In genomic region chr10:129259128-129259527, GRCh38 we compare ENCODE assay signal across 12 cellular contexts.
"Had no signal": no experiment of that assay in that cellular context is flagged by ENCODE, and none has a peak within 500 bp of the region (broad histone marks: within the 10 kb centered on the region; RNA-seq: fewer than 3 reads in every experiment).

No MANE protein-coding gene starts in this region.

- H3K36me3 Mint-ChIP-seq: activated naive CD4-positive, alpha-beta T cell treated with anti-CD3 and anti-CD28 coated beads, Interleukin-2, amount 50 U/mL, for 24 hours; natural killer cell treated with Interleukin-12 subunit alpha and Interleukin-12 subunit beta and Interleukin-15 and Interleukin-18, amount 100 ng/mL, for 72 hours had no signal

- H3K4me1 ChIP-seq: psoas muscle had no signal

- FAIRE-seq: TTC549 had no signal

- H3K4me3 ChIP-seq: psoas muscle, upper lobe of left lung had no signal

- H3K27me3 Mint-ChIP-seq: activated naive CD4-positive, alpha-beta T cell treated with anti-CD3 and anti-CD28 coated beads, Interleukin-2, amount 50 U/mL, for 24 hours had no signal

- H3K27ac ChIP-seq: psoas muscle had no signal

- H3K9me3 Mint-ChIP-seq: activated naive CD4-positive, alpha-beta T cell treated with anti-CD3 and anti-CD28 coated beads, Interleukin-2, amount 50 U/mL, for 24 hours; natural killer cell treated with Interleukin-12 subunit alpha and Interleukin-12 subunit beta and Interleukin-15 and Interleukin-18, amount 100 ng/mL, for 72 hours had no signal

- H3K36me3 ChIP-seq: upper lobe of left lung had no signal

- DNase-seq: activated effector memory CD4-positive, alpha-beta T cell treated with Interleukin-2 at 50 U/mL for 16 hours; activated T-cell treated with anti-CD3 and anti-CD28 coated beads, Interleukin-2, amount 50 U/mL, for 1 hour; glutamatergic neuron; occipital lobe; psoas muscle; stimulated activated CD4-positive, alpha-beta T cell treated with anti-CD3 and anti-CD28 coated beads, Interleukin-15, amount 100 ng/mL, for 24 hours; stimulated activated CD4-positive, alpha-beta T cell treated with anti-CD3 and anti-CD28 coated beads, Interleukin-4, amount 100 ng/mL, for 4 hours; T-helper 2 cell; upper lobe of left lung had no signal

- H3K27me3 ChIP-seq: upper lobe of left lung had no signal

- ATAC-seq: natural killer cell treated with Interleukin-12 subunit alpha and Interleukin-12 subunit beta and Interleukin-15 and Interleukin-18, amount 100 ng/mL, for 72 hours had no signal

- H3K4me1 Mint-ChIP-seq: activated naive CD4-positive, alpha-beta T cell treated with anti-CD3 and anti-CD28 coated beads, Interleukin-2, amount 50 U/mL, for 24 hours had no signal

- H3K9me3 ChIP-seq: psoas muscle, upper lobe of left lung had no signal

- H3K27ac Mint-ChIP-seq: activated naive CD4-positive, alpha-beta T cell treated with anti-CD3 and anti-CD28 coated beads, Interleukin-2, amount 50 U/mL, for 24 hours; natural killer cell treated with Interleukin-12 subunit alpha and Interleukin-12 subunit beta and Interleukin-15 and Interleukin-18, amount 100 ng/mL, for 72 hours had no signal

- H3K4me3 Mint-ChIP-seq: activated naive CD4-positive, alpha-beta T cell treated with anti-CD3 and anti-CD28 coated beads, Interleukin-2, amount 50 U/mL, for 24 hours; natural killer cell treated with Interleukin-12 subunit alpha and Interleukin-12 subunit beta and Interleukin-15 and Interleukin-18, amount 100 ng/mL, for 72 hours had no signal
